ENCODE assay signal across 8 cellular contexts in genomic region chr19:39430675-39431593, GRCh38. TPM values are rescaled to one million over a fixed set of nuclear protein-coding genes. Genes with fewer than 3 reads are reported as not detected.
DNase-seq lines count a peak whose midpoint lies in the region; ATAC-seq and TF ChIP-seq lines count a peak whose summit lies in the region.

No MANE protein-coding gene starts in this region.

- no peaks in the 10 kb centered on the region for H3K9me3 Mint-ChIP-seq in activated CD8-positive, alpha-beta memory T cell treated with anti-CD3 and anti-CD28 coated beads, Interleukin-2, amount 10 ng/mL, durations not matched to agents 7 days and 5 days (ENCODE audit: low read depth)

- TF ChIP-seq CTCF in fibroblast of villous mesenchyme (IDR thresholded peaks at IDR 0.05; ENCODE audit: insufficient read depth, low read depth, low read length), result no peak
- no peak for TF ChIP-seq CTCF in WERI-Rb-1 (IDR thresholded peaks at IDR 0.05; ENCODE audit: low read depth, low read length)

- H3K4me1 Mint-ChIP-seq in activated CD8-positive, alpha-beta memory T cell treated with anti-CD3 and anti-CD28 coated beads, Interleukin-2, amount 10 ng/mL, durations not matched to agents 7 days and 5 days, result peaks cover 47% of the 10 kb centered on the region

- CTCF ChIA-PET in activated CD8-positive, alpha-beta memory T cell treated with anti-CD3 and anti-CD28 coated beads, Interleukin-2, amount 10 ng/mL, durations not matched to agents 7 days and 5 days (lab: Charles Lee), result interaction anchor here (0.6 to 2.3 kb wide), 2 partner anchors 19 to 90 kb away, joined by 3 to 8 read pairs; partner anchors contain the start of gene PLEKHG2

- H3K27me3 Mint-ChIP-seq in activated CD8-positive, alpha-beta memory T cell treated with anti-CD3 and anti-CD28 coated beads, Interleukin-2, amount 10 ng/mL, durations not matched to agents 7 days and 5 days, result peaks cover 3% of the 10 kb centered on the region

- H3K4me3 Mint-ChIP-seq in activated CD8-positive, alpha-beta memory T cell treated with anti-CD3 and anti-CD28 coated beads, Interleukin-2, amount 10 ng/mL, durations not matched to agents 7 days and 5 days, result peak overlapping the region; percentile 54

- H3K27me3 ChIP-seq in skeletal muscle tissue (ENCODE audit: control insufficient read depth in 3 of 3, insufficient read depth in 3 of 3, low read length in 3 of 3) (no peaks in the 10 kb centered on the region), WERI-Rb-1 (ENCODE audit: insufficient read depth, low read depth, severe bottlenecking) (no peaks in the 10 kb centered on the region)

- peaks cover 35% of the 10 kb centered on the region for H3K36me3 Mint-ChIP-seq in activated CD8-positive, alpha-beta memory T cell treated with anti-CD3 and anti-CD28 coated beads, Interleukin-2, amount 10 ng/mL, durations not matched to agents 7 days and 5 days

- H3K4me1 ChIP-seq in skeletal muscle tissue (ENCODE audit: control insufficient read depth in 3 of 3, insufficient read depth in 3 of 3, low read length in 3 of 3), result peaks cover 21 to 47% (median 30%) of the 10 kb centered on the region in 3 donors

- peak; percentile 76 for ATAC-seq in activated CD8-positive, alpha-beta memory T cell treated with anti-CD3 and anti-CD28 coated beads, Interleukin-2, amount 10 ng/mL, durations not matched to agents 7 days and 5 days

- H3K9me3 ChIP-seq in skeletal muscle tissue (ENCODE audit: control insufficient read depth in 3 of 3, low read length in 3 of 3) (no peaks in the 10 kb centered on the region), WERI-Rb-1 (ENCODE audit: severe bottlenecking) (no peaks in the 10 kb centered on the region)

- H3K4me3 ChIP-seq in fibroblast of villous mesenchyme (ENCODE audit: low read depth, low read length) (no peak overlapping the region), skeletal muscle tissue (ENCODE audit: low read length in 3 of 3) (no peak overlapping the region), WERI-Rb-1 (ENCODE audit: low read depth, low read length) (no peak overlapping the region)

- H3K36me3 ChIP-seq in skeletal muscle tissue (ENCODE audit: control insufficient read depth in 3 of 3, insufficient read depth in 3 of 3, low read length in 3 of 3), result peaks cover 25 to 27% (median 27%) of the 10 kb centered on the region in 3 donors
- peaks cover 50% of the 10 kb centered on the region for H3K36me3 ChIP-seq in WERI-Rb-1

- H3K9ac ChIP-seq in skeletal muscle tissue (ENCODE audit: low read depth in 1 of 3, low read length in 3 of 3), result no peak overlapping the region

- peak overlapping the region; percentile 93 for H3K27ac Mint-ChIP-seq in activated CD8-positive, alpha-beta memory T cell treated with anti-CD3 and anti-CD28 coated beads, Interleukin-2, amount 10 ng/mL, durations not matched to agents 7 days and 5 days

- peak; percentile 99 for DNase-seq in A172 (ENCODE audit: low spot score)
- DNase-seq in GM19240 (ENCODE audit: insufficient read length, low spot score), result peak; percentile 61
- peak; percentile 96 for DNase-seq in NOMO-1 treated with DMSO at 0.1 percent for 48 hours (lab: John Stamatoyannopoulos, UW; ENCODE audit: unreplicated experiment)
- DNase-seq in activated CD8-positive, alpha-beta memory T cell treated with anti-CD3 and anti-CD28 coated beads, Interleukin-2, amount 10 ng/mL, durations not matched to agents 7 days and 5 days, result peak; percentile 88
- peak; percentile 98 for DNase-seq in fibroblast of villous mesenchyme (ENCODE audit: low read depth)
- DNase-seq in WERI-Rb-1, result no peak
- DNase-seq in DMS79 treated with DMSO at 0.1 percent for 48 hours (lab: John Stamatoyannopoulos, UW), result no peak

- peak overlapping the region; percentile 85 for H3K27ac ChIP-seq in skeletal muscle tissue (ENCODE audit: low read depth, low read length)
- H3K27ac ChIP-seq in WERI-Rb-1, result no peak overlapping the region

RNA-seq across cellular contexts. Expression of gene RPS16, which starts 4.8 kb away (rescaled TPM):
- 145 and 262 TPM in 2 replicates for total RNA-seq in A172 (2014; rRNA removed; shearing (Covaris generic))
- 1,000 to 10,000 TPM; 1,815 to 2,117 TPM for total RNA-seq in activated CD8-positive, alpha-beta memory T cell treated with anti-CD3 and anti-CD28 coated beads, Interleukin-2, amount 10 ng/mL, durations not matched to agents 7 days and 5 days
- total RNA-seq in fibroblast of villous mesenchyme (43.2 and 48.3 TPM in 2 replicates), skeletal muscle tissue (128 TPM)

RNA-seq across cellular contexts. Expression of gene SUPT5H, which starts 14.4 kb away (rescaled TPM):
- 101 and 116 TPM in 2 replicates for total RNA-seq in A172 (2014; rRNA removed; shearing (Covaris generic))
- total RNA-seq in activated CD8-positive, alpha-beta memory T cell treated with anti-CD3 and anti-CD28 coated beads, Interleukin-2, amount 10 ng/mL, durations not matched to agents 7 days and 5 days, result 100 to 1,000 TPM; 144 to 181 TPM
- total RNA-seq in fibroblast of villous mesenchyme (71.8 and 80.7 TPM in 2 replicates), skeletal muscle tissue (40.7 TPM)

RNA-seq across cellular contexts. Expression of gene PLEKHG2, which starts 18.5 kb away (rescaled TPM):
- total RNA-seq in A172 (2014; rRNA removed; shearing (Covaris generic)), result 11.4 and 17.3 TPM in 2 replicates
- total RNA-seq in activated CD8-positive, alpha-beta memory T cell treated with anti-CD3 and anti-CD28 coated beads, Interleukin-2, amount 10 ng/mL, durations not matched to agents 7 days and 5 days, result 10 to 100 TPM; 57.9 to 73.9 TPM
- 25.0 and 39.3 TPM in 2 replicates for total RNA-seq in fibroblast of villous mesenchyme
- 15.7 TPM for total RNA-seq in skeletal muscle tissue

RNA-seq across cellular contexts. Expression of gene ZFP36, which starts 24.3 kb away (rescaled TPM):
- total RNA-seq in A172 (2014; rRNA removed; shearing (Covaris generic)), result 0.50 and 1.5 TPM in 2 replicates
- 100 to 1,000 TPM in 1 of 2 experiments, 10 to 100 TPM in 1; 45.1 to 107 TPM for total RNA-seq in activated CD8-positive, alpha-beta memory T cell treated with anti-CD3 and anti-CD28 coated beads, Interleukin-2, amount 10 ng/mL, durations not matched to agents 7 days and 5 days
- 5.8 and 8.6 TPM in 2 replicates for total RNA-seq in fibroblast of villous mesenchyme
- total RNA-seq in skeletal muscle tissue, result 3.1 TPM

RNA-seq across cellular contexts. Expression of gene MED29, which starts 39.8 kb away (rescaled TPM):
- total RNA-seq in A172 (2014; rRNA removed; shearing (Covaris generic)), result 20.9 and 24.7 TPM in 2 replicates
- 10 to 100 TPM; 31.0 to 31.2 TPM for total RNA-seq in activated CD8-positive, alpha-beta memory T cell treated with anti-CD3 and anti-CD28 coated beads, Interleukin-2, amount 10 ng/mL, durations not matched to agents 7 days and 5 days
- total RNA-seq in fibroblast of villous mesenchyme, result 22.0 and 22.2 TPM in 2 replicates
- total RNA-seq in skeletal muscle tissue, result 9.4 TPM

Comparison
In these comparisons a context has a peak if more than half of its experiments do, and no peak if none do; other contexts are left out.
1. DNase-seq: peak in A172 (single experiment), GM19240 (single experiment), NOMO-1 treated with DMSO at 0.1 percent for 48 hours (single experiment), activated CD8-positive, alpha-beta memory T cell treated with anti-CD3 and anti-CD28 coated beads, Interleukin-2, amount 10 ng/mL, durations not matched to agents 7 days and 5 days (single experiment) and fibroblast of villous mesenchyme (single experiment); none in WERI-Rb-1 (single experiment) and DMS79 treated with DMSO at 0.1 percent for 48 hours (single experiment).